31 cellular contexts compared by ENCODE assay signal in genomic region chr7:152858761-152859160, GRCh38.
"Had no signal": no experiment of that assay in that cellular context is flagged by ENCODE, and none has a peak within 500 bp of the region (broad histone marks: within the 10 kb centered on the region; RNA-seq: fewer than 3 reads in every experiment).

No MANE protein-coding gene starts in this region.

- FAIRE-seq: colon had no signal

- H3K27me3 Mint-ChIP-seq: activated CD4-positive, alpha-beta memory T cell treated with anti-CD3 and anti-CD28 coated beads for 36 hours; activated CD4-positive, alpha-beta T cell treated with anti-CD3 and anti-CD28 coated beads for 36 hours; activated CD4-positive, alpha-beta T cell treated with anti-CD3 and anti-CD28 coated beads, Interleukin-2, amount 10 ng/mL, durations not matched to agents 24 days and 14 days; activated naive CD4-positive, alpha-beta T cell treated with anti-CD3 and anti-CD28 coated beads, Interleukin-2, amount 10 ng/mL, durations not matched to agents 7 days and 5 days; activated naive CD8-positive, alpha-beta T cell; activated T-helper 17 cell treated with anti-CD3 and anti-CD28 coated beads, Interleukin-2, amount 50 U/mL, for 72 hours; effector memory CD8-positive, alpha-beta T cell; T-cell had no signal

- H3K9me3 Mint-ChIP-seq: activated CD4-positive, alpha-beta memory T cell treated with anti-CD3 and anti-CD28 coated beads for 36 hours; activated CD4-positive, alpha-beta T cell treated with anti-CD3 and anti-CD28 coated beads, Interleukin-2, amount 10 ng/mL, durations not matched to agents 24 days and 14 days; activated naive CD4-positive, alpha-beta T cell treated with anti-CD3 and anti-CD28 coated beads, Interleukin-2, amount 10 ng/mL, durations not matched to agents 7 days and 5 days; activated T-cell treated with anti-CD3 and anti-CD28 coated beads, Interleukin-2, amount 50 U/mL, for 4 hours; activated T-helper 17 cell treated with anti-CD3 and anti-CD28 coated beads, Interleukin-2, amount 50 U/mL, for 72 hours; effector memory CD8-positive, alpha-beta T cell; T-cell; T-helper 1 cell treated with Interleukin-12 subunit alpha and Interleukin-12 subunit beta and Interleukin-4 antibody, amounts not matched to agents 30 μg/mL and 1 μg/mL, for 36 hours; T-helper 2 cell treated with Interferon-gamma antibody and Interleukin-4, amounts not matched to agents 5 μg/mL and 100 μg/mL, for 36 hours had no signal

- H3K27ac Mint-ChIP-seq: activated CD4-positive, alpha-beta memory T cell treated with anti-CD3 and anti-CD28 coated beads for 36 hours; activated CD4-positive, alpha-beta T cell treated with anti-CD3 and anti-CD28 coated beads for 36 hours; activated CD4-positive, alpha-beta T cell treated with anti-CD3 and anti-CD28 coated beads, Interleukin-2, amount 10 ng/mL, durations not matched to agents 24 days and 14 days; activated CD8-positive, alpha-beta T cell treated with anti-CD3 and anti-CD28 coated beads, Interleukin-2, amount 10 ng/mL, durations not matched to agents 7 days and 5 days; activated naive CD4-positive, alpha-beta T cell treated with anti-CD3 and anti-CD28 coated beads, Interleukin-2, amount 10 ng/mL, durations not matched to agents 7 days and 5 days; activated naive CD8-positive, alpha-beta T cell; T-cell; T-helper 1 cell treated with Interleukin-12 subunit alpha and Interleukin-12 subunit beta and Interleukin-4 antibody, amounts not matched to agents 30 μg/mL and 1 μg/mL, for 36 hours; T-helper 2 cell treated with Interferon-gamma antibody and Interleukin-4, amounts not matched to agents 5 μg/mL and 100 μg/mL, for 36 hours had no signal

- DNase-seq: activated CD4-positive, alpha-beta memory T cell treated with anti-CD3 and anti-CD28 coated beads for 36 hours; activated CD4-positive, alpha-beta T cell treated with anti-CD3 and anti-CD28 coated beads for 36 hours; activated CD4-positive, alpha-beta T cell treated with anti-CD3 and anti-CD28 coated beads, Interleukin-2, amount 10 ng/mL, durations not matched to agents 24 days and 14 days; activated CD4-positive, CD25-positive, alpha-beta regulatory T cell; activated CD4-positive, CD25-positive, alpha-beta regulatory T cell treated with anti-CD3 and anti-CD28 coated beads, Interleukin-2, amount 50 U/mL, for 72 hours; activated CD8-positive, alpha-beta T cell treated with anti-CD3 and anti-CD28 coated beads, Interleukin-2, amount 10 ng/mL, durations not matched to agents 7 days and 5 days; activated effector memory CD4-positive, alpha-beta T cell treated with anti-CD3 and anti-CD28 coated beads, Interleukin-2, amount 50 U/mL, for 16 hours; activated naive CD4-positive, alpha-beta T cell treated with anti-CD3 and anti-CD28 coated beads, Interleukin-2, amount 10 ng/mL, durations not matched to agents 7 days and 5 days; activated T-cell treated with anti-CD3 and anti-CD28 coated beads, Interleukin-2, amount 50 U/mL, for 4 hours; amniotic stem cell; aorta; body of pancreas; caudate nucleus; cortex of kidney; dermis blood vessel endothelial cell; effector CD4-positive, alpha-beta T cell; effector memory CD8-positive, alpha-beta T cell; erythroblast; foreskin keratinocyte; gastrocnemius medialis; glutamatergic neuron; heart left ventricle; SW 1271; T-cell; T1000 had no signal

- H3K4me1 Mint-ChIP-seq: activated CD4-positive, alpha-beta T cell treated with anti-CD3 and anti-CD28 coated beads, Interleukin-2, amount 10 ng/mL, durations not matched to agents 24 days and 14 days; activated naive CD4-positive, alpha-beta T cell treated with anti-CD3 and anti-CD28 coated beads, Interleukin-2, amount 10 ng/mL, durations not matched to agents 7 days and 5 days had no signal

- ATAC-seq: activated CD4-positive, alpha-beta T cell treated with anti-CD3 and anti-CD28 coated beads for 36 hours; activated CD8-positive, alpha-beta T cell treated with anti-CD3 and anti-CD28 coated beads, Interleukin-2, amount 10 ng/mL, durations not matched to agents 7 days and 5 days; activated T-cell treated with anti-CD3 and anti-CD28 coated beads, Interleukin-2, amount 50 U/mL, for 4 hours; activated T-helper 17 cell treated with anti-CD3 and anti-CD28 coated beads, Interleukin-2, amount 50 U/mL, for 72 hours; body of pancreas; effector memory CD8-positive, alpha-beta T cell; foreskin keratinocyte; gastrocnemius medialis; heart left ventricle; T-cell had no signal

- H3K9me3 ChIP-seq: body of pancreas, esophagus muscularis mucosa, gastrocnemius medialis, heart left ventricle had no signal

- H3K27me3 ChIP-seq: body of pancreas, esophagus muscularis mucosa, foreskin keratinocyte, gastrocnemius medialis, heart left ventricle had no signal

- H3K4me1 ChIP-seq: body of pancreas, esophagus muscularis mucosa, foreskin keratinocyte, gastrocnemius medialis, heart left ventricle had no signal

- H3K36me3 Mint-ChIP-seq: activated naive CD4-positive, alpha-beta T cell treated with anti-CD3 and anti-CD28 coated beads, Interleukin-2, amount 10 ng/mL, durations not matched to agents 7 days and 5 days had no signal

- H3K27ac ChIP-seq: body of pancreas, esophagus muscularis mucosa, foreskin keratinocyte, gastrocnemius medialis, heart left ventricle had no signal

- H3K4me3 Mint-ChIP-seq: activated CD4-positive, alpha-beta memory T cell treated with anti-CD3 and anti-CD28 coated beads for 36 hours; activated CD4-positive, alpha-beta T cell treated with anti-CD3 and anti-CD28 coated beads for 36 hours; activated CD4-positive, alpha-beta T cell treated with anti-CD3 and anti-CD28 coated beads, Interleukin-2, amount 10 ng/mL, durations not matched to agents 24 days and 14 days; activated CD8-positive, alpha-beta T cell treated with anti-CD3 and anti-CD28 coated beads, Interleukin-2, amount 10 ng/mL, durations not matched to agents 7 days and 5 days; activated naive CD4-positive, alpha-beta T cell treated with anti-CD3 and anti-CD28 coated beads, Interleukin-2, amount 10 ng/mL, durations not matched to agents 7 days and 5 days; activated naive CD8-positive, alpha-beta T cell; activated T-cell treated with anti-CD3 and anti-CD28 coated beads, Interleukin-2, amount 50 U/mL, for 4 hours; activated T-helper 17 cell treated with anti-CD3 and anti-CD28 coated beads, Interleukin-2, amount 50 U/mL, for 72 hours; effector memory CD8-positive, alpha-beta T cell; T-cell; T-helper 1 cell treated with Interleukin-12 subunit alpha and Interleukin-12 subunit beta and Interleukin-4 antibody, amounts not matched to agents 30 μg/mL and 1 μg/mL, for 36 hours; T-helper 2 cell treated with Interferon-gamma antibody and Interleukin-4, amounts not matched to agents 5 μg/mL and 100 μg/mL, for 36 hours had no signal

- H3K4me3 ChIP-seq: body of pancreas, esophagus muscularis mucosa, gastrocnemius medialis, heart left ventricle had no signal
